In genomic region chr12:103955811-103956514, GRCh38 we compare ENCODE assay signal across 8 cellular contexts. TPM values are rescaled to one million over a fixed set of nuclear protein-coding genes. Genes with fewer than 3 reads are reported as not detected.
A peak's percentile ranks its signal among the peaks of the same experiment; 100 is the strongest.
DNase-seq lines count a peak whose midpoint lies in the region; ATAC-seq, FAIRE-seq and TF ChIP-seq lines count a peak whose summit lies in the region.

No MANE protein-coding gene starts in this region.

- intact Hi-C loops in CD14-positive monocyte (cut with micrococcal nuclease), result loop anchor here (2.0 to 10.0 kb wide), 3 partner anchors 25 to 1179 kb away; partner anchors contain the start of gene HSP90B1 (in 1 of the 2)

- H3K27me3 Mint-ChIP-seq in CD14-positive monocyte (ENCODE audit: low read depth in 3 of 3), result peaks cover 0 to 2% (median 2%) of the 10 kb centered on the region in 3 donors

- H3K4me3 Mint-ChIP-seq in CD14-positive monocyte, result peak overlapping the region; percentile 88 to 94

- peaks cover 20 to 34% of the 10 kb centered on the region in 2 donors for H3K36me3 Mint-ChIP-seq in CD14-positive monocyte

- no peaks in the 10 kb centered on the region for H3K9me3 ChIP-seq in mononuclear cell (ENCODE audit: low read depth, low read length)

- no peaks in the 10 kb centered on the region for H3K27me3 ChIP-seq in mononuclear cell (ENCODE audit: insufficient read depth, low read length)

- peaks cover 14% of the 10 kb centered on the region for H3K4me1 ChIP-seq in mononuclear cell (ENCODE audit: insufficient read depth, low read length)

- no peak for DNase-seq in CD14-positive monocyte (ENCODE audit: low spot score)
- no peak for DNase-seq in LNCaP clone FGC (ENCODE audit: low read depth)
- DNase-seq in cerebellum (ENCODE audit: low spot score), result peak; percentile 17
- DNase-seq in HK-2 (ENCODE audit: unreplicated experiment), result no peak
- DNase-seq in H54 (ENCODE audit: insufficient read length, low spot score), result no peak
- no peak for DNase-seq in NCI-H510A (lab: John Stamatoyannopoulos, UW)

- TF ChIP-seq CTCF in CD14-positive monocyte (IDR thresholded peaks at IDR 0.05) (no peak), LNCaP clone FGC (IDR thresholded peaks at IDR 0.05; ENCODE audit: control insufficient read depth, extremely low read depth, insufficient read depth) (no peak)

- FAIRE-seq in H54 (lab: Jason Lieb, UNC), result no peak

- TF ChIP-seq POLR2A in H54 (IDR thresholded peaks at IDR 0.05; ENCODE audit: low read depth, low read length), result no peak

- H3K4me1 Mint-ChIP-seq in CD14-positive monocyte, result peaks cover 15% of the 10 kb centered on the region

- peak overlapping the region in 5 of 7 donors; percentile 10 to 99 (median 93) for H3K27ac Mint-ChIP-seq in CD14-positive monocyte

- H3K9me3 Mint-ChIP-seq in CD14-positive monocyte, result no peaks in the 10 kb centered on the region

- H3K4me3 ChIP-seq in LNCaP clone FGC (ENCODE audit: low read depth, low read length) (peak overlapping the region; percentile 88), mononuclear cell (ENCODE audit: low read length) (peak overlapping the region; percentile 64)

- no peak for ATAC-seq in HG03520 (IDR thresholded peaks at IDR 0.05; ENCODE audit: unreplicated experiment)

RNA-seq across cellular contexts. Expression of gene TDG, which starts 9.7 kb away (rescaled TPM):
- 10 to 100 TPM; 20.1 to 22.4 TPM for polyA plus RNA-seq in CD14-positive monocyte
- 42.9 TPM for total RNA-seq in cerebellum
- total RNA-seq in mononuclear cell, result 44.9 TPM

RNA-seq across cellular contexts. Expression of gene HSP90B1, which starts 25.8 kb away (rescaled TPM):
- polyA plus RNA-seq in CD14-positive monocyte, result 100 to 1,000 TPM in 1 of 2 donors, 10 to 100 TPM in 1; 97.9 to 177 TPM
- 165 TPM for total RNA-seq in cerebellum
- 412 TPM for total RNA-seq in mononuclear cell
